ENCODE assay signal across 8 cellular contexts in genomic region chr11:34050967-34051348, GRCh38. TPM values are rescaled to one million over a fixed set of nuclear protein-coding genes. Genes with fewer than 3 reads are reported as not detected.
DNase-seq lines count a peak whose midpoint lies in the region; ATAC-seq lines count a peak whose summit lies in the region.

No MANE protein-coding gene starts in this region.

- ATAC-seq in GM21717 (IDR thresholded peaks at IDR 0.05; ENCODE audit: unreplicated experiment) (no peak), HG03520 (IDR thresholded peaks at IDR 0.05; ENCODE audit: unreplicated experiment) (no peak)

- H3K27ac ChIP-seq in ectodermal cell (ENCODE audit: insufficient read depth, low read depth, low read length, poor library complexity, severe bottlenecking) (peak overlapping the region; percentile 100), muscle layer of duodenum (ENCODE audit: low read length) (peak overlapping the region; percentile 87)

- 5 to 6% methylated on average over 11 of the region's 11 CpGs for WGBS in ectodermal cell, 2 experiments

- H3K9me3 ChIP-seq in ectodermal cell (ENCODE audit: control insufficient read depth, low read length) (no peaks in the 10 kb centered on the region), muscle layer of duodenum (ENCODE audit: control insufficient read depth in 1 of 2, low read length in 2 of 2) (no peaks in the 10 kb centered on the region)

- H3K4me3 ChIP-seq in ectodermal cell (ENCODE audit: insufficient read depth, low read depth, low read length), result peak overlapping the region; percentile 90
- H3K4me3 ChIP-seq in muscle layer of duodenum (ENCODE audit: low read depth in 1 of 2, low read length in 2 of 2), result peak overlapping the region; percentile 82 to 98

- no peaks in the 10 kb centered on the region for H3K27me3 ChIP-seq in ectodermal cell (ENCODE audit: control insufficient read depth, insufficient read depth, low read length, poor library complexity, severe bottlenecking)
- no peaks in the 10 kb centered on the region for H3K27me3 ChIP-seq in muscle layer of duodenum (ENCODE audit: low read depth, low read length)

- H3K4me1 ChIP-seq in ectodermal cell (ENCODE audit: control insufficient read depth, insufficient read depth, low read length) (peaks cover 18% of the 10 kb centered on the region), muscle layer of duodenum (ENCODE audit: control insufficient read depth in 1 of 2, insufficient read depth in 2 of 2, low read length in 2 of 2) (peaks cover 15 to 32% of the 10 kb centered on the region in 2 donors)

- DNase-seq in NCI-H526 (lab: John Stamatoyannopoulos, UW), result peak; percentile 77 to 91
- no peak for DNase-seq in NCI-H526 treated with DMSO at 0.1 percent for 48 hours (lab: John Stamatoyannopoulos, UW)
- peak; percentile 63 for DNase-seq in NOMO-1 treated with DMSO at 0.1 percent for 48 hours (lab: John Stamatoyannopoulos, UW; ENCODE audit: unreplicated experiment)
- DNase-seq in globus pallidus (ENCODE audit: low spot score), result no peak

- H3K36me3 ChIP-seq in ectodermal cell (ENCODE audit: control insufficient read depth, insufficient read depth, low read length) (peaks cover 6% of the 10 kb centered on the region), muscle layer of duodenum (ENCODE audit: control insufficient read depth in 1 of 2, insufficient read depth in 2 of 2, low read length in 2 of 2) (peaks cover 0 to 20% of the 10 kb centered on the region in 2 donors)

RNA-seq across cellular contexts. Expression of gene CAPRIN1, which starts 0.6 kb away (rescaled TPM):
- polyA plus RNA-seq in ectodermal cell (2013, experiment 1 of 4), result 291 TPM
- polyA plus RNA-seq in ectodermal cell (2013, experiment 2 of 4), result 321 TPM
- polyA plus RNA-seq in ectodermal cell (2013, experiment 3 of 4), result 261 TPM
- polyA plus RNA-seq in ectodermal cell (2013, experiment 4 of 4), result 287 TPM

RNA-seq across cellular contexts. Expression of gene NAT10, which starts 54.5 kb away (rescaled TPM):
- polyA plus RNA-seq in ectodermal cell (2013, experiment 1 of 4), result 68.3 TPM
- polyA plus RNA-seq in ectodermal cell (2013, experiment 2 of 4), result 66.8 TPM
- polyA plus RNA-seq in ectodermal cell (2013, experiment 3 of 4), result 38.6 TPM
- polyA plus RNA-seq in ectodermal cell (2013, experiment 4 of 4), result 43.9 TPM

Comparison
In these comparisons a context has a peak if more than half of its experiments do, and no peak if none do; other contexts are left out.
1. DNase-seq: peak in NCI-H526 (2 of 2) and NOMO-1 treated with DMSO at 0.1 percent for 48 hours (single experiment); none in NCI-H526 treated with DMSO at 0.1 percent for 48 hours (single experiment) and globus pallidus (single experiment).